7 cellular contexts compared by ENCODE assay signal in genomic region chr1:182603646-182604127, GRCh38. TPM values are rescaled to one million over a fixed set of nuclear protein-coding genes. Genes with fewer than 3 reads are reported as not detected.
A peak's percentile ranks its signal among the peaks of the same experiment; 100 is the strongest.
DNase-seq lines count a peak whose midpoint lies in the region; ATAC-seq and TF ChIP-seq lines count a peak whose summit lies in the region.

No MANE protein-coding gene starts in this region.

- DNase-seq in right lobe of liver (no peak), uterus (no peak), inferior parietal cortex (ENCODE audit: extremely low spot score) (no peak)
- DNase-seq in activated CD4-positive, CD25-positive, alpha-beta regulatory T cell treated with anti-CD3 and anti-CD28 coated beads, Interleukin-2, amount 50 U/mL, for 72 hours: no peak

- TF ChIP-seq POLR2A in GM18505 (IDR thresholded peaks at IDR 0.05; ENCODE audit: borderline replicate concordance, extremely low read depth, insufficient read depth, insufficient read length) (no peak), right lobe of liver (IDR thresholded peaks at IDR 0.05) (no peak), uterus (IDR thresholded peaks at IDR 0.05) (no peak)

- peak; percentile 1 for ATAC-seq in GM18505 (IDR thresholded peaks at IDR 0.05; ENCODE audit: unreplicated experiment)
- peak; percentile 1 for ATAC-seq in HG02610 (IDR thresholded peaks at IDR 0.05; ENCODE audit: unreplicated experiment)
- ATAC-seq in right lobe of liver: peak in 2 of 4 donors; percentile 4 to 5

- H3K27me3 ChIP-seq in right lobe of liver (no peaks in the 10 kb centered on the region), uterus (no peaks in the 10 kb centered on the region)

- H3K4me3 ChIP-seq in right lobe of liver: peak overlapping the region; percentile 31 to 47 (median 37)
- peak overlapping the region; percentile 31 to 43 for H3K4me3 ChIP-seq in uterus

- intact Hi-C loops in right lobe of liver (cut with DNase I): no loop called here
- intact Hi-C loops in uterus (cut with DNase I; ENCODE audit: low total_unique reads): loop anchor here (5.0 kb wide), 1 partner anchor 179 kb away; no protein-coding TSS in a partner anchor

- H3K4me3 Mint-ChIP-seq in activated naive CD8-positive, alpha-beta T cell: no peak overlapping the region

- no peak for TF ChIP-seq CTCF in right lobe of liver (IDR thresholded peaks at IDR 0.05)
- TF ChIP-seq CTCF in uterus (IDR thresholded peaks at IDR 0.05): no peak

- H3K36me3 Mint-ChIP-seq in activated naive CD8-positive, alpha-beta T cell: peaks cover 10% of the 10 kb centered on the region

- peak overlapping the region; percentile 84 for H3K27ac Mint-ChIP-seq in activated naive CD8-positive, alpha-beta T cell

- H3K27ac ChIP-seq in right lobe of liver (peak overlapping the region in 1 of 3 donors; percentile 46), uterus (peak overlapping the region; percentile 2 to 47)

- no peaks in the 10 kb centered on the region for H3K36me3 ChIP-seq in right lobe of liver
- no peaks in the 10 kb centered on the region for H3K36me3 ChIP-seq in uterus

- peaks cover 7% of the 10 kb centered on the region for H3K27me3 Mint-ChIP-seq in activated naive CD8-positive, alpha-beta T cell

- H3K4me1 ChIP-seq in right lobe of liver: peaks cover 0 to 9% (median 4%) of the 10 kb centered on the region in 4 donors
- H3K4me1 ChIP-seq in uterus: peaks cover 0 to 4% of the 10 kb centered on the region in 2 donors

- no peaks in the 10 kb centered on the region for H3K9me3 ChIP-seq in right lobe of liver
- no peaks in the 10 kb centered on the region for H3K9me3 ChIP-seq in uterus

- H3K9me3 Mint-ChIP-seq in activated naive CD8-positive, alpha-beta T cell (ENCODE audit: low read depth): no peaks in the 10 kb centered on the region

- peaks cover 18% of the 10 kb centered on the region for H3K4me1 Mint-ChIP-seq in activated naive CD8-positive, alpha-beta T cell (ENCODE audit: low read depth)

- 4% methylated on average over 9 of the region's 9 CpGs for WGBS in right lobe of liver (ENCODE audit: insufficient coverage, low coverage, low lambda C conversion rate, missing lambda C conversion rate)

RNA-seq across cellular contexts. Expression of gene RGS16, which starts 0.5 kb away (rescaled TPM):
- total RNA-seq in right lobe of liver (1 to 10 TPM in 3 of 6 experiments, under 1 TPM in 3; 0.15 to 3.4 (median 0.99) TPM), uterus (1 to 10 TPM in 3 of 4 donors, not detected in 1; 1.2 to 3.9 (median 3.5) TPM)

RNA-seq across cellular contexts. Expression of gene RNASEL, which starts 14.6 kb away (rescaled TPM):
- 1 to 10 TPM; 1.8 to 3.3 (median 2.1) TPM for total RNA-seq in right lobe of liver
- 10 to 100 TPM in 1 of 4 donors, 1 to 10 TPM in 3; 4.1 to 13.4 (median 6.9) TPM for total RNA-seq in uterus
